11 cellular contexts compared by ENCODE assay signal in the genomic region with DNA sequence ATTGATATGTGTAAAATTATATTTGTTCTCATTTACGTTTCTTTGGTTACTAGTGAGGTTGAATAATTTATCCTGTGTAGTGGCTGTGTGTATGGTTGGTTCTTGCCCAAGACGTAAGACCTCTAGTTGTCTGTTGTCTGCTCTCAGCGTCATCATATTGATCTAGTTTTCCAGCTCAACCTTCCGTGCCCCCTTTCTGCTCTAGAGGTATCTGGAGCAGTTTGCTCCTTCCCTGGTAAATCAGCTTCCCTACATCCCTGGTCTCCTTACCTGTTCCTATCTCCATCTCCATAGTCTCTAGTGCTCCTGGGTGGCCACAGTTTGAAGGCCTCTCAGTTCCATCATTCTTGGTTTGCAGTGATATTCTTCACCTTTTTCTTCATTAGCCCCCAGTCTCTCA. TPM values are rescaled to one million over a fixed set of nuclear protein-coding genes. Genes with fewer than 3 reads are reported as not detected.
DNase-seq lines count a peak whose midpoint lies in the region; ATAC-seq and TF ChIP-seq lines count a peak whose summit lies in the region.
"Had no signal": no experiment of that assay in that cellular context is flagged by ENCODE, and none has a peak within 500 bp of the region (broad histone marks: within the 10 kb centered on the region; RNA-seq: fewer than 3 reads in every experiment).

No MANE protein-coding gene starts in this region.

- ATAC-seq in SK-N-SH treated with all-trans-retinoic acid at 6 μM for 48 hours, result no peak
- ATAC-seq in PC-3, result no peak
- ATAC-seq in left lobe of liver, result no peak

- no peak overlapping the region for H2AFZ ChIP-seq in SK-N-SH (ENCODE audit: low read depth)
- H2AFZ ChIP-seq in PC-3 (ENCODE audit: low read length), result no peak overlapping the region

- H3K4me1 ChIP-seq in SK-N-SH (ENCODE audit: control insufficient read depth in 1 of 2, insufficient read depth in 2 of 2, low read depth in 1 of 2, low read length in 1 of 2) (peaks cover 3 to 17% of the 10 kb centered on the region in 2 experiments; a peak in 2 of 4 replicates), PC-3 (ENCODE audit: insufficient read depth, low read length) (peaks cover 25% of the 10 kb centered on the region), endocrine pancreas (ENCODE audit: control insufficient read depth, insufficient read depth, low read length) (peaks cover 5% of the 10 kb centered on the region), rectal smooth muscle tissue (ENCODE audit: control insufficient read depth, insufficient read depth, low read length) (no peaks in the 10 kb centered on the region), right atrium auricular region (peaks cover 0 to 24% of the 10 kb centered on the region in 2 donors)

- POLR2A ChIA-PET in SK-N-SH (lab: Yijun Ruan, JAX), result no interaction called here
- POLR2A ChIA-PET in PC-3 (lab: Charles Lee; ENCODE audit: unreplicated experiment), result no interaction called here

- CTCF ChIA-PET in SK-N-SH (lab: Yijun Ruan, JAX) (interaction anchor here (0.8 to 1.5 kb wide), 5 partner anchors 13 to 59 kb away, joined by 3 to 9 read pairs (median 4); a partner anchor contains a TSS), PC-3 (lab: Charles Lee) (no interaction called here)

- H3K4me3 ChIP-seq in SK-N-SH (ENCODE audit: low read depth in 2 of 2, low read length in 1 of 2) (peak overlapping the region; percentile 77; a peak in 3 of 4 replicates), PC-3 (ENCODE audit: low read length) (peak overlapping the region; percentile 77), endocrine pancreas (ENCODE audit: control insufficient read depth, insufficient read depth, low read length) (peak overlapping the region; percentile 51), rectal smooth muscle tissue (ENCODE audit: low read length) (peak overlapping the region; percentile 84), right atrium auricular region (peak overlapping the region in 1 of 2 donors; percentile 95)

- H4K20me1 ChIP-seq in SK-N-SH (ENCODE audit: insufficient read depth) (no peaks in the 10 kb centered on the region), PC-3 (ENCODE audit: low read length) (no peaks in the 10 kb centered on the region)

- DNase-seq in SK-N-SH, result no peak
- DNase-seq in PC-3, result no peak
- no peak for DNase-seq in left lobe of liver (ENCODE audit: low spot score)
- DNase-seq in right atrium auricular region (ENCODE audit: low spot score), result no peak
- no peak for DNase-seq in islet precursor cell
- DNase-seq: ACHN had no signal

- no peak for TF ChIP-seq RAD21 in SK-N-SH (IDR thresholded peaks at IDR 0.05; ENCODE audit: low read length)

- no TSS peak for BruUV-seq in PC-3 (replicated peaks; lab: Mats Ljungman, UMichigan)

- no peak for TF ChIP-seq EP300 in SK-N-SH (IDR thresholded peaks at IDR 0.05; ENCODE audit: borderline replicate concordance in 1 of 2, low read depth in 1 of 2, low read length in 1 of 2)

- H3K27ac ChIP-seq in SK-N-SH (ENCODE audit: low read depth in 2 of 2, low read length in 1 of 2) (no peak overlapping the region), PC-3 (ENCODE audit: low read length) (no peak overlapping the region), rectal smooth muscle tissue (ENCODE audit: low read depth, low read length) (no peak overlapping the region), right atrium auricular region (no peak overlapping the region)

- 80% methylated on average over 4 of the region's 4 CpGs for WGBS in SK-N-SH (ENCODE audit: low lambda C conversion rate)

- H3F3A ChIP-seq in SK-N-SH (replicated peaks; ENCODE audit: insufficient read depth), result peaks cover 18% of the 10 kb centered on the region
- no peaks in the 10 kb centered on the region for H3F3A ChIP-seq in PC-3 (ENCODE audit: low read length, unreplicated experiment)

- H3K9ac ChIP-seq in SK-N-SH (peak overlapping the region; percentile 78), PC-3 (ENCODE audit: low read length) (peak overlapping the region; percentile 90), endocrine pancreas (ENCODE audit: control insufficient read depth, insufficient read depth, low read length) (no peak overlapping the region), rectal smooth muscle tissue (ENCODE audit: low read length) (no peak overlapping the region)

- H3K79me2 ChIP-seq in SK-N-SH (ENCODE audit: insufficient read depth), result peaks cover 42% of the 10 kb centered on the region
- H3K79me2 ChIP-seq in PC-3 (ENCODE audit: low read length), result peaks cover 51% of the 10 kb centered on the region

- H3K36me3 ChIP-seq in SK-N-SH (replicated peaks in 1 of 2; ENCODE audit: control insufficient read depth in 1 of 2, insufficient read depth in 2 of 2, low read length in 1 of 2) (no peaks in the 10 kb centered on the region), PC-3 (ENCODE audit: low read depth, low read length) (0 out of 2 replicates have a peak, but pooled peaks cover 2% of the 10 kb centered on the region), endocrine pancreas (ENCODE audit: control insufficient read depth, insufficient read depth, low read length) (no peaks in the 10 kb centered on the region), rectal smooth muscle tissue (ENCODE audit: control insufficient read depth, insufficient read depth, low read length) (no peaks in the 10 kb centered on the region), right atrium auricular region (peaks cover 13% of the 10 kb centered on the region)

- H3K4me2 ChIP-seq in SK-N-SH (peak overlapping the region; percentile 88), PC-3 (ENCODE audit: low read length) (peak overlapping the region; percentile 85)

- no peaks in the 10 kb centered on the region for H3K9me3 ChIP-seq in SK-N-SH
- H3K9me3 ChIP-seq in PC-3 (ENCODE audit: low read length), result no peaks in the 10 kb centered on the region
- H3K9me3 ChIP-seq in endocrine pancreas (ENCODE audit: control insufficient read depth, low read length), result no peaks in the 10 kb centered on the region
- no peaks in the 10 kb centered on the region for H3K9me3 ChIP-seq in right atrium auricular region

- H3K9me2 ChIP-seq in SK-N-SH (no peaks in the 10 kb centered on the region), PC-3 (replicated peaks; ENCODE audit: low read length) (no peaks in the 10 kb centered on the region)

- intact Hi-C loops in PC-3 (cut with micrococcal nuclease), result no loop called here

- H3K27me3 ChIP-seq in SK-N-SH (ENCODE audit: insufficient read depth) (no peaks in the 10 kb centered on the region), PC-3 (ENCODE audit: low read length) (no peaks in the 10 kb centered on the region), endocrine pancreas (ENCODE audit: control insufficient read depth, insufficient read depth, low read length) (no peaks in the 10 kb centered on the region), rectal smooth muscle tissue (ENCODE audit: control insufficient read depth, insufficient read depth, low read length) (no peaks in the 10 kb centered on the region), right atrium auricular region (no peaks in the 10 kb centered on the region)

- TF ChIP-seq CTCF in SK-N-SH (IDR thresholded peaks at IDR 0.05) (no peak), PC-3 (conservative IDR thresholded peaks at IDR 0.05; ENCODE audit: low read depth, low read length) (no peak), right atrium auricular region (IDR thresholded peaks at IDR 0.05) (no peak)

TF ChIP-seq in SK-N-SH, 30 proteins besides CTCF, POLR2A, EP300 and RAD21 (continues in another document):
- TF ChIP-seq RCOR1 (IDR thresholded peaks at IDR 0.05; ENCODE audit: low read length) (no peak), NRF1 (IDR thresholded peaks at IDR 0.05; ENCODE audit: low read depth, low read length) (no peak), JUND (IDR thresholded peaks at IDR 0.05) (no peak)
- TF ChIP-seq, protein P1, sequence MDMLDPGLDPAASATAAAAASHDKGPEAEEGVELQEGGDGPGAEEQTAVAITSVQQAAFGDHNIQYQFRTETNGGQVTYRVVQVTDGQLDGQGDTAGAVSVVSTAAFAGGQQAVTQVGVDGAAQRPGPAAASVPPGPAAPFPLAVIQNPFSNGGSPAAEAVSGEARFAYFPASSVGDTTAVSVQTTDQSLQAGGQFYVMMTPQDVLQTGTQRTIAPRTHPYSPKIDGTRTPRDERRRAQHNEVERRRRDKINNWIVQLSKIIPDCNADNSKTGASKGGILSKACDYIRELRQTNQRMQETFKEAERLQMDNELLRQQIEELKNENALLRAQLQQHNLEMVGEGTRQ (IDR thresholded peaks at IDR 0.05; ENCODE audit: borderline replicate concordance, low read depth, low read length), result no peak

TF ChIP-seq in SK-N-SH treated with all-trans-retinoic acid at 6 μM for 48 hours, 23 proteins besides CTCF, POLR2A, EP300 and RAD21 (continues in another document):
- TF ChIP-seq TOX (CRISPR knock-in tag; IDR thresholded peaks at IDR 0.05; ENCODE audit: borderline replicate concordance) (no peak), OSR1 (CRISPR knock-in tag; IDR thresholded peaks at IDR 0.05) (no peak), TCF4 (CRISPR knock-in tag; IDR thresholded peaks at IDR 0.05; ENCODE audit: borderline replicate concordance) (no peak)

RNA-seq across cellular contexts. Expression of a gene that starts 1.2 kb away (rescaled TPM):
- 21.4 and 22.2 TPM in 2 replicates for polyA plus RNA-seq in SK-N-SH (2012; rRNA removed)
- polyA plus RNA-seq in SK-N-SH (2012; cell fraction: cytosol; rRNA removed), result 12.1 and 16.2 TPM in 2 replicates
- 63.9 and 65.0 TPM in 2 replicates for polyA plus RNA-seq in SK-N-SH (2012; cell fraction: nucleus; rRNA removed)
- total RNA-seq in PC-3 (2014; rRNA removed) (47.1 and 49.4 TPM in 2 replicates), left lobe of liver (6.0 TPM), right atrium auricular region (10 to 100 TPM; 11.4 to 12.5 TPM)

RNA-seq across cellular contexts. Expression of a gene that starts 12.9 kb away (rescaled TPM):
- not detected in 2 replicates for polyA plus RNA-seq in SK-N-SH (2012; rRNA removed)
- not detected in 2 replicates for polyA plus RNA-seq in SK-N-SH (2012; cell fraction: cytosol; rRNA removed)
- polyA plus RNA-seq in SK-N-SH (2012; cell fraction: nucleus; rRNA removed), result not detected in 2 replicates
- total RNA-seq in PC-3 (2014; rRNA removed) (0.07 TPM in 1 of 2 replicates, not detected in the other), left lobe of liver (not detected), right atrium auricular region (not detected)
- total RNA-seq: fibroblast of villous mesenchyme, myocyte had no signal

RNA-seq across cellular contexts. Expression of a gene that starts 17.8 kb away (rescaled TPM):
- 8.5 and 9.6 TPM in 2 replicates for polyA plus RNA-seq in SK-N-SH (2012; rRNA removed)
- polyA plus RNA-seq in SK-N-SH (2012; cell fraction: cytosol; rRNA removed), result 5.1 and 7.9 TPM in 2 replicates
- polyA plus RNA-seq in SK-N-SH (2012; cell fraction: nucleus; rRNA removed), result 3.3 and 3.7 TPM in 2 replicates
- total RNA-seq in PC-3 (2014; rRNA removed), result 62.5 and 65.7 TPM in 2 replicates
- total RNA-seq in left lobe of liver, result 24.4 TPM
- 100 to 1,000 TPM in 1 of 2 donors, 10 to 100 TPM in 1; 49.5 to 124 TPM for total RNA-seq in right atrium auricular region

RNA-seq across cellular contexts. Expression of a gene that starts 18.9 kb away (rescaled TPM):
- 369 and 405 TPM in 2 replicates for polyA plus RNA-seq in SK-N-SH (2012; rRNA removed)
- 361 and 401 TPM in 2 replicates for polyA plus RNA-seq in SK-N-SH (2012; cell fraction: cytosol; rRNA removed)
- polyA plus RNA-seq in SK-N-SH (2012; cell fraction: nucleus; rRNA removed), result 236 TPM in 2 replicates
- 517 and 538 TPM in 2 replicates for total RNA-seq in PC-3 (2014; rRNA removed)
- total RNA-seq in left lobe of liver, result 93.7 TPM
- 100 to 1,000 TPM; 154 to 191 TPM for total RNA-seq in right atrium auricular region

Comparison
In these comparisons a context has a peak if more than half of its experiments do, and no peak if none do; other contexts are left out.
1. H3K9ac ChIP-seq: peak in SK-N-SH (single experiment) and PC-3 (single experiment); none in endocrine pancreas (single experiment) and rectal smooth muscle tissue (single experiment).